In genomic region chr11:32829157-32829679, GRCh38 we compare ENCODE assay signal across 8 cellular contexts. TPM values are rescaled to one million over a fixed set of nuclear protein-coding genes. Genes with fewer than 3 reads are reported as not detected.
DNase-seq lines count a peak whose midpoint lies in the region; ATAC-seq, FAIRE-seq and TF ChIP-seq lines count a peak whose summit lies in the region.

No MANE protein-coding gene starts in this region.

- no peak overlapping the region for H3K14ac ChIP-seq in mesenchymal stem cell (ENCODE audit: low read length in 2 of 2)

- no peak overlapping the region for H2BK12ac ChIP-seq in mesenchymal stem cell (ENCODE audit: low read length in 2 of 2)

- peak overlapping the region; percentile 98 for H3K4me2 ChIP-seq in mesenchymal stem cell (ENCODE audit: low read length, poor library complexity, severe bottlenecking)

- H3K27ac ChIP-seq in mesenchymal stem cell (ENCODE audit: low read length, poor library complexity, severe bottlenecking): peak overlapping the region; percentile 40
- peak overlapping the region; percentile 10 to 53 for H3K27ac ChIP-seq in uterus

- H3K79me1 ChIP-seq in mesenchymal stem cell (replicated peaks; ENCODE audit: low read length, poor library complexity, severe bottlenecking): no peaks in the 10 kb centered on the region

- TF ChIP-seq POLR2A in uterus (IDR thresholded peaks at IDR 0.05): no peak

- peak overlapping the region; percentile 81 for H2AFZ ChIP-seq in mesenchymal stem cell (ENCODE audit: low read depth, low read length)

- H3K4ac ChIP-seq in mesenchymal stem cell (ENCODE audit: low read depth in 1 of 2, low read length in 2 of 2): peak overlapping the region in 1 of 2 experiments; percentile 61

- no peaks in the 10 kb centered on the region for H3K36me3 ChIP-seq in MG63
- peaks cover 1% of the 10 kb centered on the region for H3K36me3 ChIP-seq in bronchial epithelial cell (ENCODE audit: control insufficient read depth, insufficient read depth, low read length)
- H3K36me3 ChIP-seq in mesenchymal stem cell (ENCODE audit: control insufficient read depth in 1 of 2, insufficient read depth in 2 of 2, low read depth in 1 of 2, low read length in 2 of 2): no peaks in the 10 kb centered on the region
- no peaks in the 10 kb centered on the region for H3K36me3 ChIP-seq in uterus

- H3K23ac ChIP-seq in mesenchymal stem cell (ENCODE audit: low read length in 2 of 2): no peak overlapping the region

- no peak for FAIRE-seq in bronchial epithelial cell (lab: Jason Lieb, UNC)

- DNase-seq in GM13976 (ENCODE audit: low spot score) (peak; percentile 57), MG63 (no peak), bronchial epithelial cell (ENCODE audit: low read depth) (peak; percentile 52), mesenchymal stem cell (peak; percentile 54), uterus (no peak), NCI-H2171 (lab: John Stamatoyannopoulos, UW) (no peak), posterior vena cava (ENCODE audit: low spot score) (no peak)

- peak overlapping the region; percentile 89 for H2BK5ac ChIP-seq in mesenchymal stem cell (ENCODE audit: low read depth, low read length, poor library complexity, severe bottlenecking)

- TF ChIP-seq CTCF in GM13976 (IDR thresholded peaks at IDR 0.05; ENCODE audit: borderline replicate concordance, control extremely low read depth, extremely low read depth, insufficient read depth, missing control alignments) (no peak), bronchial epithelial cell (IDR thresholded peaks at IDR 0.05; ENCODE audit: insufficient read depth, low read length, severe bottlenecking) (no peak), uterus (IDR thresholded peaks at IDR 0.05) (no peak)

- H3K4me1 ChIP-seq in mesenchymal stem cell (ENCODE audit: control insufficient read depth, insufficient read depth, low read depth, low read length) (peaks cover 9% of the 10 kb centered on the region), uterus (peaks cover 0 to 6% of the 10 kb centered on the region in 2 donors)

- 16% methylated on average over 10 of the region's 12 CpGs for WGBS in mesenchymal stem cell

- peak overlapping the region; percentile 70 to 71 for H3K18ac ChIP-seq in mesenchymal stem cell (ENCODE audit: low read depth in 1 of 2, low read length in 2 of 2)

- H2AK5ac ChIP-seq in mesenchymal stem cell (ENCODE audit: low read length, severe bottlenecking): no peak overlapping the region

- H2BK15ac ChIP-seq in mesenchymal stem cell (ENCODE audit: low read depth, poor library complexity, severe bottlenecking): no peak overlapping the region

- H3K4me3 ChIP-seq in MG63 (peak overlapping the region; percentile 45), bronchial epithelial cell (ENCODE audit: low read depth, low read length) (peak overlapping the region; percentile 56), mesenchymal stem cell (ENCODE audit: insufficient read depth in 1 of 2, low read depth in 1 of 2, low read length in 2 of 2) (peak overlapping the region; percentile 78 to 86), uterus (peak overlapping the region; percentile 27 to 45)

- peak overlapping the region; percentile 51 for H4K8ac ChIP-seq in mesenchymal stem cell (ENCODE audit: low read length)

- intact Hi-C loops in uterus (cut with DNase I; ENCODE audit: low total_unique reads) (no loop called here), posterior vena cava (cut with DNase I) (no loop called here)

- H4K91ac ChIP-seq in mesenchymal stem cell (ENCODE audit: low read length): no peak overlapping the region

- H3K9me3 ChIP-seq in MG63: no peaks in the 10 kb centered on the region
- H3K9me3 ChIP-seq in mesenchymal stem cell (ENCODE audit: control insufficient read depth, low read length): no peaks in the 10 kb centered on the region
- H3K9me3 ChIP-seq in uterus: no peaks in the 10 kb centered on the region

- no peaks in the 10 kb centered on the region for H3K27me3 ChIP-seq in MG63
- H3K27me3 ChIP-seq in bronchial epithelial cell (ENCODE audit: control insufficient read depth, insufficient read depth, low read length): no peaks in the 10 kb centered on the region
- peaks cover 0 to 6% of the 10 kb centered on the region in 2 experiments for H3K27me3 ChIP-seq in mesenchymal stem cell (ENCODE audit: control insufficient read depth in 1 of 2, insufficient read depth in 1 of 2, low read length in 2 of 2)
- no peaks in the 10 kb centered on the region for H3K27me3 ChIP-seq in uterus

- in situ Hi-C loops in GM13976 (cut with MboI; ENCODE audit: low sequenced_read_pairs, unreplicated experiment): no loop called here

- no peak overlapping the region for H2BK120ac ChIP-seq in mesenchymal stem cell (ENCODE audit: low read depth, low read length)

- peak; percentile 43 for ATAC-seq in GM21619 (IDR thresholded peaks at IDR 0.05; ENCODE audit: unreplicated experiment)

- H3K9ac ChIP-seq in mesenchymal stem cell (ENCODE audit: low read length): peak overlapping the region; percentile 88

RNA-seq across cellular contexts. Expression of gene PRRG4, which starts 0.5 kb away (rescaled TPM):
- 0.13 and 1.4 TPM in 2 replicates for total RNA-seq in MG63 (2014; rRNA removed; shearing (Covaris generic); ENCODE audit: low replicate concordance)
- total RNA-seq in bronchial epithelial cell (3.7 and 7.7 TPM in 2 replicates), uterus (1 to 10 TPM in 2 of 4 donors, under 1 TPM in 2; 0.29 to 2.3 (median 1.4) TPM), posterior vena cava (under 1 TPM; 0.81 to 0.83 TPM)
- 0.37 TPM for polyA plus RNA-seq in mesenchymal stem cell (2013, experiment 1 of 2)
- 0.48 TPM for polyA plus RNA-seq in mesenchymal stem cell (2013, experiment 2 of 2)

RNA-seq across cellular contexts. Expression of gene CCDC73, which starts 34.8 kb away (rescaled TPM):
- not detected in 2 replicates for total RNA-seq in MG63 (2014; rRNA removed; shearing (Covaris generic); ENCODE audit: low replicate concordance)
- total RNA-seq in bronchial epithelial cell (0.13 TPM in 1 of 2 replicates, not detected in the other), uterus (under 1 TPM in 1 of 4 donors, not detected in 3; 0.55 TPM), posterior vena cava (not detected)
- 0.01 TPM for polyA plus RNA-seq in mesenchymal stem cell (2013, experiment 1 of 2)
- polyA plus RNA-seq in mesenchymal stem cell (2013, experiment 2 of 2): not detected

Comparison
In these comparisons a context has a peak if more than half of its experiments do, and no peak if none do; other contexts are left out.
1. DNase-seq: peak in GM13976 (single experiment), bronchial epithelial cell (single experiment) and mesenchymal stem cell (single experiment); none in MG63 (single experiment), uterus (0 of 2), NCI-H2171 (single experiment) and posterior vena cava (single experiment).
2. Peak in every context shown above with its lines, with median percentiles within 50 percentile points of each other: H3K4me3 ChIP-seq.